ENCODE assay signal across 9 cellular contexts in the genomic region with DNA sequence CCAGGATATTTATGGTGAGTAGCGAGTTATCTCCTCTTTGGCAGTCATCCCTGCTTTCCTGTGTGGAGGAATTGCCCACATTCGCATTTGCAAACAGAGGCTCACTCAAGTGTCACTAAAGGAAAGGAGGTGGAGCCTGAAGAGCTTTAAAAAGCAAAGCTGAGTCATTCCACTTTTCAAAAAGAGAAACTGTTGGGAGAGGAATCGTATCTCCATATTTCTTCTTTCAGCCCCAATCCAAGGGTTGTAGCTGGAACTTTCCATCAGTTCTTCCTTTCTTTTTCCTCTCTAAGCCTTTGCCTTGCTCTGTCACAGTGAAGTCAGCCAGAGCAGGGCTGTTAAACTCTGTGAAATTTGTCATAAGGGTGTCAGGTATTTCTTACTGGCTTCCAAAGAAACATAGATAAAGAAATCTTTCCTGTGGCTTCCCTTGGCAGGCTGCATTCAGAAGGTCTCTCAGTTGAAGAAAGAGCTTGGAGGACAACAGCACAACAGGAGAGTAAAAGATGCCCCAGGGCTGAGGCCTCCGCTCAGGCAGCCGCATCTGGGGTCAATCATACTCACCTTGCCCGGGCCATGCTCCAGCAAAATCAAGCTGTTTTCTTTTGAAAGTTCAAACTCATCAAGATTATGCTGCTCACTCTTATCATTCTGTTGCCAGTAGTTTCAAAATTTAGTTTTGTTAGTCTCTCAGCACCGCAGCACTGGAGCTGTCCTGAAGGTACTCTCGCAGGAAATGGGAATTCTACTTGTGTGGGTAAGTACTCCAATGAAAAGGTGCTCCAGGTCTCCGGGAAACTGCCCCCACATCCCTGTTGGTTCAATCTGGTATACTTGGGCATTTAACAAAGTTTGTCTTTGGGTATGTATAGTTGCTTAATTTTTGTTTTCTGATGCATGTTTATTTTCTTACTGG. TPM values are rescaled to one million over a fixed set of nuclear protein-coding genes. Genes with fewer than 3 reads are reported as not detected.
DNase-seq lines count a peak whose midpoint lies in the region; ATAC-seq, FAIRE-seq and TF ChIP-seq lines count a peak whose summit lies in the region.
"Had no signal": no experiment of that assay in that cellular context is flagged by ENCODE, and none has a peak within 500 bp of the region (broad histone marks: within the 10 kb centered on the region; RNA-seq: fewer than 3 reads in every experiment).

A gene (plus strand): TSS at position 178 of the 916 bp plus-strand sequence. CDS start 453 bp downstream, at position 631.

- DNase-seq in NCI-H510A treated with DMSO at 0.1 percent for 48 hours (lab: John Stamatoyannopoulos, UW) (peak; percentile 27), NCI-H510A (lab: John Stamatoyannopoulos, UW) (no peak), astrocyte (ENCODE audit: low read depth) (peak; percentile 78), iPS-NIHi7 (ENCODE audit: extremely low spot score) (peak; percentile 53), upper lobe of right lung (no peak), T-helper 17 cell (no peak)
- no peak for DNase-seq in stimulated activated effector memory CD8-positive, alpha-beta T cell treated with anti-CD3 and anti-CD28 coated beads, Interleukin-12 subunit alpha, Interleukin-12 subunit beta, amount 100 ng/mL, for 72 hours (ENCODE audit: low spot score in 2 of 2)

- H3K27me3 Mint-ChIP-seq in astrocyte (ENCODE audit: low read depth, unreplicated experiment) = no peaks in the 10 kb centered on the region
- H3K27me3 Mint-ChIP-seq in T-helper 17 cell = peaks cover 47% of the 10 kb centered on the region

- H3K27ac ChIP-seq in astrocyte (ENCODE audit: low read depth, low read length) (peak within 1 kb of the TSS; percentile 56), upper lobe of right lung (peak within 1 kb of the TSS; percentile 51)
- H3K27ac ChIP-seq: neutrophil had no signal

- FAIRE-seq in astrocyte (lab: Jason Lieb, UNC) = no peak

- peaks cover 6% of the 10 kb centered on the region for H3K4me1 ChIP-seq in astrocyte (ENCODE audit: insufficient read depth, low read length)
- no peaks in the 10 kb centered on the region for H3K4me1 ChIP-seq in upper lobe of right lung

- peak within 1 kb of the TSS; percentile 67 for H2AFZ ChIP-seq in astrocyte (ENCODE audit: low read depth, low read length)

- H3K36me3 Mint-ChIP-seq in astrocyte (ENCODE audit: low read depth, unreplicated experiment) (no peaks in the 10 kb centered on the region), T-helper 17 cell (ENCODE audit: low read depth) (peaks cover 2% of the 10 kb centered on the region)
- H3K36me3 Mint-ChIP-seq in stimulated activated effector memory CD8-positive, alpha-beta T cell treated with anti-CD3 and anti-CD28 coated beads, Interleukin-12 subunit alpha, Interleukin-12 subunit beta, amount 100 ng/mL, for 72 hours = no peaks in the 10 kb centered on the region

- H3K4me3 Mint-ChIP-seq in astrocyte (ENCODE audit: unreplicated experiment) (peak within 1 kb of the TSS; percentile 7), T-helper 17 cell (no peak within 1 kb of the TSS)
- H3K4me3 Mint-ChIP-seq in stimulated activated effector memory CD8-positive, alpha-beta T cell treated with anti-CD3 and anti-CD28 coated beads, Interleukin-12 subunit alpha, Interleukin-12 subunit beta, amount 100 ng/mL, for 72 hours = no peak within 1 kb of the TSS

- H3K4me3 ChIP-seq in astrocyte (ENCODE audit: insufficient read depth, low read depth, low read length) = peak within 1 kb of the TSS; percentile 41
- peak within 1 kb of the TSS; percentile 15 for H3K4me3 ChIP-seq in upper lobe of right lung

- no peaks in the 10 kb centered on the region for H3K9me3 Mint-ChIP-seq in astrocyte (ENCODE audit: unreplicated experiment)
- H3K9me3 Mint-ChIP-seq in stimulated activated effector memory CD8-positive, alpha-beta T cell treated with anti-CD3 and anti-CD28 coated beads, Interleukin-12 subunit alpha, Interleukin-12 subunit beta, amount 100 ng/mL, for 72 hours = no peaks in the 10 kb centered on the region

- H4K20me1 ChIP-seq in astrocyte (ENCODE audit: insufficient read depth, low read length) = no peaks in the 10 kb centered on the region

- H3K27me3 ChIP-seq in astrocyte (ENCODE audit: insufficient read depth, low read length) (no peaks in the 10 kb centered on the region), upper lobe of right lung (no peaks in the 10 kb centered on the region)
- H3K27me3 ChIP-seq: neutrophil had no signal

- TF ChIP-seq CTCF in astrocyte (IDR thresholded peaks at IDR 0.05; ENCODE audit: insufficient read depth, low read depth, low read length) (no peak), upper lobe of right lung (IDR thresholded peaks at IDR 0.05) (no peak)

- H3K9ac ChIP-seq in astrocyte (ENCODE audit: low read length) = peak within 1 kb of the TSS; percentile 55

- H3K36me3 ChIP-seq in astrocyte (ENCODE audit: insufficient read depth, low read length) (no peaks in the 10 kb centered on the region), upper lobe of right lung (no peaks in the 10 kb centered on the region)
- H3K36me3 ChIP-seq: neutrophil had no signal

- intact Hi-C loops in upper lobe of right lung (cut with DNase I) = no loop called here

- H3K4me2 ChIP-seq in astrocyte (ENCODE audit: low read length) = peak within 1 kb of the TSS; percentile 84

- ATAC-seq in upper lobe of right lung (peak; percentile 70), HG02840 (IDR thresholded peaks at IDR 0.05; ENCODE audit: low FRiP score, unreplicated experiment) (no peak), T-helper 17 cell (no peak)
- ATAC-seq in stimulated activated effector memory CD8-positive, alpha-beta T cell treated with anti-CD3 and anti-CD28 coated beads, Interleukin-12 subunit alpha, Interleukin-12 subunit beta, amount 100 ng/mL, for 72 hours = no peak

- H3K9me3 ChIP-seq in astrocyte (ENCODE audit: insufficient read depth, low read depth, low read length) (no peaks in the 10 kb centered on the region), upper lobe of right lung (no peaks in the 10 kb centered on the region), T-helper 17 cell (ENCODE audit: control insufficient read depth, low read length, poor library complexity, severe bottlenecking) (no peaks in the 10 kb centered on the region)
- H3K9me3 ChIP-seq: neutrophil had no signal

- peaks cover 16% of the 10 kb centered on the region for H3K4me1 Mint-ChIP-seq in astrocyte (ENCODE audit: low read depth, unreplicated experiment)
- peaks cover 5% of the 10 kb centered on the region for H3K4me1 Mint-ChIP-seq in stimulated activated effector memory CD8-positive, alpha-beta T cell treated with anti-CD3 and anti-CD28 coated beads, Interleukin-12 subunit alpha, Interleukin-12 subunit beta, amount 100 ng/mL, for 72 hours
- H3K4me1 Mint-ChIP-seq in T-helper 17 cell = peaks cover 2% of the 10 kb centered on the region

- H3K79me2 ChIP-seq in astrocyte (ENCODE audit: insufficient read depth, low read length) = no peaks in the 10 kb centered on the region

- H3K27ac Mint-ChIP-seq in astrocyte (ENCODE audit: unreplicated experiment) (peak within 1 kb of the TSS; percentile 77), T-helper 17 cell (no peak within 1 kb of the TSS)
- no peak within 1 kb of the TSS for H3K27ac Mint-ChIP-seq in stimulated activated effector memory CD8-positive, alpha-beta T cell treated with anti-CD3 and anti-CD28 coated beads, Interleukin-12 subunit alpha, Interleukin-12 subunit beta, amount 100 ng/mL, for 72 hours

RNA-seq across cellular contexts. Expression of the gene that starts here (rescaled TPM):
- total RNA-seq in astrocyte = 22.9 and 25.1 TPM in 2 replicates
- total RNA-seq in upper lobe of right lung = 2.4 TPM
- 10 to 100 TPM in 1 of 2 donors, under 1 TPM in 1; 0.30 to 11.8 TPM for total RNA-seq in T-helper 17 cell

Comparison
In these comparisons a context has a peak if more than half of its experiments do, and no peak if none do; other contexts are left out.
1. DNase-seq: peak in NCI-H510A treated with DMSO at 0.1 percent for 48 hours (single experiment), astrocyte (single experiment) and iPS-NIHi7 (single experiment); none in NCI-H510A (single experiment), upper lobe of right lung (single experiment), stimulated activated effector memory CD8-positive, alpha-beta T cell treated with anti-CD3 and anti-CD28 coated beads, Interleukin-12 subunit alpha, Interleukin-12 subunit beta, amount 100 ng/mL, for 72 hours (0 of 2) and T-helper 17 cell (0 of 3).